In genomic region chr17:42554250-42555121, GRCh38 we compare ENCODE assay signal across 8 cellular contexts.
DNase-seq lines count a peak whose midpoint lies in the region; ATAC-seq and TF ChIP-seq lines count a peak whose summit lies in the region.

No MANE protein-coding gene starts in this region.

- TF ChIP-seq CTCF in RWPE2 (IDR thresholded peaks at IDR 0.05; ENCODE audit: poor library complexity, severe bottlenecking) (peak; percentile 14), nephron (IDR thresholded peaks at IDR 0.05; ENCODE audit: unreplicated experiment in 3 of 3) (no peak)

- H3K4me1 ChIP-seq in RWPE2 (ENCODE audit: insufficient read depth, poor library complexity, severe bottlenecking) = no peaks in the 10 kb centered on the region

- no peaks in the 10 kb centered on the region for H3K36me3 ChIP-seq in RWPE2 (ENCODE audit: low read depth)

- peak; percentile 68 for ATAC-seq in GM21528 (IDR thresholded peaks at IDR 0.05; ENCODE audit: low FRiP score, unreplicated experiment)
- peak; percentile 72 for ATAC-seq in RWPE2 (ENCODE audit: low read depth)

- H3K9me3 Mint-ChIP-seq in nephron = no peaks in the 10 kb centered on the region

- H3K27me3 ChIP-seq in RWPE2 (ENCODE audit: insufficient read depth, poor library complexity, severe bottlenecking) = no peaks in the 10 kb centered on the region

- peak overlapping the region; percentile 74 for H3K27ac ChIP-seq in RWPE2 (ENCODE audit: poor library complexity, severe bottlenecking)

- H3K4me3 Mint-ChIP-seq in nephron = peak overlapping the region; percentile 94 to 97 (median 96)

- peak overlapping the region; percentile 76 to 96 (median 94) for H3K27ac Mint-ChIP-seq in nephron

- H3K36me3 Mint-ChIP-seq in nephron (ENCODE audit: low read depth) = no peaks in the 10 kb centered on the region

- in situ Hi-C loops in KBM-7 (cut with MboI; ENCODE audit: low pct_unique_long_range_greater_than_20kb, low sequenced_read_pairs) = no loop called here

- no peaks in the 10 kb centered on the region for H3K9me3 ChIP-seq in RWPE2 (ENCODE audit: severe bottlenecking)

- H3K4me3 ChIP-seq in RWPE2 (ENCODE audit: severe bottlenecking) = peak overlapping the region; percentile 83

- DNase-seq in DMS153 (lab: John Stamatoyannopoulos, UW) (peak; percentile 68), KBM-7 (peak; percentile 85), RWPE2 (ENCODE audit: low spot score) (no peak), activated gamma-delta T cell treated with Interleukin-2 at 50 U/mL for 16 hours (peak; percentile 72), fibroblast of the conjunctiva (ENCODE audit: low read depth) (peak; percentile 28), superior temporal gyrus (ENCODE audit: extremely low spot score) (peak; percentile 79)

- H3K4me1 Mint-ChIP-seq in nephron = peaks cover 22% of the 10 kb centered on the region

- no peaks in the 10 kb centered on the region for H3K27me3 Mint-ChIP-seq in nephron (ENCODE audit: low read depth)
